In genomic region chr12:132009336-132009859, GRCh38 we compare ENCODE assay signal across 22 cellular contexts.
"Had no signal": no experiment of that assay in that cellular context is flagged by ENCODE, and none has a peak within 500 bp of the region (broad histone marks: within the 10 kb centered on the region; RNA-seq: fewer than 3 reads in every experiment).

No MANE protein-coding gene starts in this region.

- H3K27ac ChIP-seq: dorsolateral prefrontal cortex, lower lobe of right lung, neutrophil, pancreas, right lobe of liver, thoracic aorta, tibial nerve, upper lobe of left lung had no signal

- H3K9me3 Mint-ChIP-seq: immature natural killer cell; naive thymus-derived CD8-positive, alpha-beta T cell; stimulated activated naive B cell treated with anti-CD40 and anti-IgM and Interleukin-4, amounts not matched to agents 10 μg/mL and 1 μg/mL and 100 μg/mL, for 72 hours; stimulated activated naive CD8-positive, alpha-beta T cell treated with anti-CD3 and anti-CD28 coated beads, Interleukin-15, Interleukin-2, amounts not matched to agents 100 ng/mL and 50 ng/mL, for 24 hours had no signal

- H3K4me1 Mint-ChIP-seq: immature natural killer cell; stimulated activated naive B cell treated with anti-CD40 and anti-IgM and Interleukin-4, amounts not matched to agents 10 μg/mL and 1 μg/mL and 100 μg/mL, for 72 hours had no signal

- H3K9me3 ChIP-seq: lower lobe of right lung, neutrophil, pancreas, right lobe of liver, thoracic aorta, tibial nerve, upper lobe of left lung had no signal

- H3K4me3 Mint-ChIP-seq: immature natural killer cell; naive thymus-derived CD8-positive, alpha-beta T cell; stimulated activated naive B cell treated with anti-CD40 and anti-IgM and Interleukin-4, amounts not matched to agents 10 μg/mL and 1 μg/mL and 100 μg/mL, for 72 hours; stimulated activated naive CD8-positive, alpha-beta T cell treated with anti-CD3 and anti-CD28 coated beads, Interleukin-15, Interleukin-2, amounts not matched to agents 100 ng/mL and 50 ng/mL, for 24 hours had no signal

- H3K27ac Mint-ChIP-seq: naive thymus-derived CD8-positive, alpha-beta T cell; stimulated activated naive B cell treated with anti-CD40 and anti-IgM and Interleukin-4, amounts not matched to agents 10 μg/mL and 1 μg/mL and 100 μg/mL, for 72 hours; stimulated activated naive CD8-positive, alpha-beta T cell treated with anti-CD3 and anti-CD28 coated beads, Interleukin-15, Interleukin-2, amounts not matched to agents 100 ng/mL and 50 ng/mL, for 24 hours had no signal

- H3K27me3 ChIP-seq: dorsolateral prefrontal cortex, neutrophil, pancreas, right lobe of liver, tibial nerve, upper lobe of left lung had no signal

- H3K4me1 ChIP-seq: lower lobe of right lung, pancreas, right lobe of liver, tibial nerve, upper lobe of left lung had no signal

- DNase-seq: effector CD4-positive, alpha-beta T cell; hypothalamus; immature natural killer cell; islet precursor cell; kidney glomerular epithelial cell; left colon; left ventricle myocardium superior; lower lobe of right lung; pancreas; retina; right lobe of liver; small intestine; stimulated activated CD4-positive, alpha-beta T cell treated with anti-CD3 and anti-CD28 coated beads, Interleukin-15, amount 100 ng/mL, for 24 hours; stimulated activated CD4-positive, alpha-beta T cell treated with anti-CD3 and anti-CD28 coated beads, Interleukin-2, amount 100 ng/mL, for 48 hours; stimulated activated naive B cell treated with anti-CD40 and anti-IgM and Interleukin-4, amounts not matched to agents 10 μg/mL and 1 μg/mL and 100 μg/mL, for 72 hours; upper lobe of left lung had no signal

- H3K27me3 Mint-ChIP-seq: naive thymus-derived CD8-positive, alpha-beta T cell; stimulated activated naive B cell treated with anti-CD40 and anti-IgM and Interleukin-4, amounts not matched to agents 10 μg/mL and 1 μg/mL and 100 μg/mL, for 72 hours; stimulated activated naive CD8-positive, alpha-beta T cell treated with anti-CD3 and anti-CD28 coated beads, Interleukin-15, Interleukin-2, amounts not matched to agents 100 ng/mL and 50 ng/mL, for 24 hours had no signal

- H3K4me3 ChIP-seq: dorsolateral prefrontal cortex, lower lobe of right lung, pancreas, right lobe of liver, thoracic aorta, tibial nerve, upper lobe of left lung had no signal

- ATAC-seq: left colon; left ventricle myocardium superior; lower lobe of right lung; naive thymus-derived CD8-positive, alpha-beta T cell; pancreas; right lobe of liver; stimulated activated naive B cell treated with anti-CD40 and anti-IgM and Interleukin-4, amounts not matched to agents 10 μg/mL and 1 μg/mL and 100 μg/mL, for 72 hours had no signal
